16 cellular contexts compared by ENCODE assay signal in genomic region chr16:23348579-23349469, GRCh38. TPM values are rescaled to one million over a fixed set of nuclear protein-coding genes. Genes with fewer than 3 reads are reported as not detected.
A peak's percentile ranks its signal among the peaks of the same experiment; 100 is the strongest.
DNase-seq lines count a peak whose midpoint lies in the region; ATAC-seq and TF ChIP-seq lines count a peak whose summit lies in the region.
"Had no signal": no experiment of that assay in that cellular context is flagged by ENCODE, and none has a peak within 500 bp of the region (broad histone marks: within the 10 kb centered on the region; RNA-seq: fewer than 3 reads in every experiment).

No MANE protein-coding gene starts in this region.

- H3K27ac Mint-ChIP-seq in endodermal cell = no peak overlapping the region
- no peak overlapping the region for H3K27ac Mint-ChIP-seq in osteocyte (ENCODE audit: unreplicated experiment)
- H3K27ac Mint-ChIP-seq: activated naive CD8-positive, alpha-beta T cell treated with anti-CD3 and anti-CD28 coated beads, Interleukin-2, amount 50 U/mL, for 24 hours; activated T-cell treated with anti-CD3 and anti-CD28 coated beads, Interleukin-2, amount 50 U/mL, for 24 hours; T-cell had no signal

- H3K36me3 Mint-ChIP-seq in endodermal cell (ENCODE audit: low read depth) = no peaks in the 10 kb centered on the region
- H3K36me3 Mint-ChIP-seq in osteocyte (ENCODE audit: unreplicated experiment) = no peaks in the 10 kb centered on the region
- H3K36me3 Mint-ChIP-seq: T-cell had no signal

- no peak overlapping the region for H3K4me3 ChIP-seq in endodermal cell (ENCODE audit: low read length)
- H3K4me3 ChIP-seq: esophagus squamous epithelium had no signal

- H3K27me3 Mint-ChIP-seq in endodermal cell (ENCODE audit: insufficient read depth) (peaks cover 11% of the 10 kb centered on the region), osteocyte (ENCODE audit: unreplicated experiment) (peaks cover 3% of the 10 kb centered on the region)

- DNase-seq in NCI-H82 (lab: John Stamatoyannopoulos, UW) (peak; percentile 45), NCI-H82 treated with DMSO at 0.1 percent for 48 hours (lab: John Stamatoyannopoulos, UW; ENCODE audit: unreplicated experiment) (no peak), endodermal cell (peak; percentile 83), osteocyte (ENCODE audit: extremely low spot score, unreplicated experiment) (no peak), SW480 (ENCODE audit: low spot score) (no peak), DMS153 treated with DMSO at 0.1 percent for 48 hours (lab: John Stamatoyannopoulos, UW; ENCODE audit: unreplicated experiment) (no peak)
- DNase-seq: activated CD4-positive, CD25-positive, alpha-beta regulatory T cell treated with anti-CD3 and anti-CD28 coated beads, Interleukin-2, amount 50 U/mL, for 72 hours; activated naive CD8-positive, alpha-beta T cell treated with anti-CD3 and anti-CD28 coated beads, Interleukin-2, amount 50 U/mL, for 24 hours; activated T-cell treated with anti-CD3 and anti-CD28 coated beads, Interleukin-2, amount 50 U/mL, for 24 hours; esophagus squamous epithelium; mesenchymal stem cell; NCI-H446 treated with DMSO at 0.1 percent for 48 hours; nucleus accumbens; T-cell had no signal

- no peaks in the 10 kb centered on the region for H3K9me3 Mint-ChIP-seq in endodermal cell
- H3K9me3 Mint-ChIP-seq in osteocyte (ENCODE audit: unreplicated experiment) = no peaks in the 10 kb centered on the region
- H3K9me3 Mint-ChIP-seq: activated naive CD8-positive, alpha-beta T cell treated with anti-CD3 and anti-CD28 coated beads, Interleukin-2, amount 50 U/mL, for 24 hours; activated T-cell treated with anti-CD3 and anti-CD28 coated beads, Interleukin-2, amount 50 U/mL, for 24 hours had no signal

- no peaks in the 10 kb centered on the region for H3K9me3 ChIP-seq in endodermal cell (ENCODE audit: control insufficient read depth, low read length)
- H3K9me3 ChIP-seq: esophagus squamous epithelium had no signal

- 71 to 76% methylated on average over 12 to 17 of the region's 18 CpGs for WGBS in endodermal cell (ENCODE audit: insufficient coverage in 1 of 2, insufficient read length in 1 of 2), 2 experiments

- H3K27ac ChIP-seq in endodermal cell (ENCODE audit: low read depth, low read length) = no peak overlapping the region
- H3K27ac ChIP-seq: esophagus squamous epithelium had no signal

- H3K4me3 Mint-ChIP-seq in endodermal cell (no peak overlapping the region), osteocyte (ENCODE audit: unreplicated experiment) (no peak overlapping the region)
- H3K4me3 Mint-ChIP-seq: activated naive CD8-positive, alpha-beta T cell treated with anti-CD3 and anti-CD28 coated beads, Interleukin-2, amount 50 U/mL, for 24 hours; activated T-cell treated with anti-CD3 and anti-CD28 coated beads, Interleukin-2, amount 50 U/mL, for 24 hours; T-cell had no signal

- H3K27me3 ChIP-seq in endodermal cell (ENCODE audit: control insufficient read depth, insufficient read depth, low read length, poor library complexity, severe bottlenecking) = no peaks in the 10 kb centered on the region
- H3K27me3 ChIP-seq: esophagus squamous epithelium had no signal

- H3K36me3 ChIP-seq in endodermal cell (ENCODE audit: control insufficient read depth, insufficient read depth, low read length) = no peaks in the 10 kb centered on the region

- TF ChIP-seq CTCF in endodermal cell (conservative IDR thresholded peaks at IDR 0.05) (peak; percentile 68), osteocyte (IDR thresholded peaks at IDR 0.05) (peak; percentile 13)

- no peaks in the 10 kb centered on the region for H3K4me1 ChIP-seq in endodermal cell (ENCODE audit: control insufficient read depth, insufficient read depth, low read length)
- H3K4me1 ChIP-seq: esophagus squamous epithelium had no signal

- TF ChIP-seq RAD21 in Ishikawa (IDR thresholded peaks at IDR 0.05; ENCODE audit: low read depth) = peak; percentile 21; the same call in 1 of the 2 replicates

- no peak for TF ChIP-seq EP300 in Ishikawa (IDR thresholded peaks at IDR 0.05; ENCODE audit: borderline replicate concordance)

- H3K4me1 Mint-ChIP-seq in endodermal cell (peaks cover 6% of the 10 kb centered on the region), osteocyte (ENCODE audit: unreplicated experiment) (no peaks in the 10 kb centered on the region)
- H3K4me1 Mint-ChIP-seq: activated naive CD8-positive, alpha-beta T cell treated with anti-CD3 and anti-CD28 coated beads, Interleukin-2, amount 50 U/mL, for 24 hours; T-cell had no signal

- no peak for ATAC-seq in HG03045 (IDR thresholded peaks at IDR 0.05; ENCODE audit: unreplicated experiment)
- ATAC-seq: activated naive CD8-positive, alpha-beta T cell treated with anti-CD3 and anti-CD28 coated beads, Interleukin-2, amount 50 U/mL, for 24 hours; T-cell had no signal

- no peak overlapping the region for H3K9ac ChIP-seq in endodermal cell (ENCODE audit: extremely low read depth, low read length, poor library complexity, severe bottlenecking)

TF ChIP-seq in Ishikawa, 13 proteins besides CTCF, POLR2A, EP300 and RAD21:
- TF ChIP-seq FOXM1 (IDR thresholded peaks at IDR 0.05; ENCODE audit: borderline replicate concordance, low read depth) = no peak
- no peak for TF ChIP-seq TAF1 (IDR thresholded peaks at IDR 0.05; ENCODE audit: low read depth)
- TF ChIP-seq TEAD4 (IDR thresholded peaks at IDR 0.05) = no peak
- no peak for TF ChIP-seq NFIC (IDR thresholded peaks at IDR 0.05)
- TF ChIP-seq CREB1 (IDR thresholded peaks at IDR 0.05; ENCODE audit: low read depth) = no peak
- no peak for TF ChIP-seq YY1 (IDR thresholded peaks at IDR 0.05; ENCODE audit: low read depth)
- no peak for TF ChIP-seq EGR1 (IDR thresholded peaks at IDR 0.05)
- TF ChIP-seq, protein P1, sequence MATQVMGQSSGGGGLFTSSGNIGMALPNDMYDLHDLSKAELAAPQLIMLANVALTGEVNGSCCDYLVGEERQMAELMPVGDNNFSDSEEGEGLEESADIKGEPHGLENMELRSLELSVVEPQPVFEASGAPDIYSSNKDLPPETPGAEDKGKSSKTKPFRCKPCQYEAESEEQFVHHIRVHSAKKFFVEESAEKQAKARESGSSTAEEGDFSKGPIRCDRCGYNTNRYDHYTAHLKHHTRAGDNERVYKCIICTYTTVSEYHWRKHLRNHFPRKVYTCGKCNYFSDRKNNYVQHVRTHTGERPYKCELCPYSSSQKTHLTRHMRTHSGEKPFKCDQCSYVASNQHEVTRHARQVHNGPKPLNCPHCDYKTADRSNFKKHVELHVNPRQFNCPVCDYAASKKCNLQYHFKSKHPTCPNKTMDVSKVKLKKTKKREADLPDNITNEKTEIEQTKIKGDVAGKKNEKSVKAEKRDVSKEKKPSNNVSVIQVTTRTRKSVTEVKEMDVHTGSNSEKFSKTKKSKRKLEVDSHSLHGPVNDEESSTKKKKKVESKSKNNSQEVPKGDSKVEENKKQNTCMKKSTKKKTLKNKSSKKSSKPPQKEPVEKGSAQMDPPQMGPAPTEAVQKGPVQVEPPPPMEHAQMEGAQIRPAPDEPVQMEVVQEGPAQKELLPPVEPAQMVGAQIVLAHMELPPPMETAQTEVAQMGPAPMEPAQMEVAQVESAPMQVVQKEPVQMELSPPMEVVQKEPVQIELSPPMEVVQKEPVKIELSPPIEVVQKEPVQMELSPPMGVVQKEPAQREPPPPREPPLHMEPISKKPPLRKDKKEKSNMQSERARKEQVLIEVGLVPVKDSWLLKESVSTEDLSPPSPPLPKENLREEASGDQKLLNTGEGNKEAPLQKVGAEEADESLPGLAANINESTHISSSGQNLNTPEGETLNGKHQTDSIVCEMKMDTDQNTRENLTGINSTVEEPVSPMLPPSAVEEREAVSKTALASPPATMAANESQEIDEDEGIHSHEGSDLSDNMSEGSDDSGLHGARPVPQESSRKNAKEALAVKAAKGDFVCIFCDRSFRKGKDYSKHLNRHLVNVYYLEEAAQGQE (IDR thresholded peaks at IDR 0.05; ENCODE audit: low read depth) = no peak
- no peak for TF ChIP-seq CEBPB (IDR thresholded peaks at IDR 0.05)
- TF ChIP-seq TCF12 (IDR thresholded peaks at IDR 0.05; ENCODE audit: low read depth) = no peak
- TF ChIP-seq, protein P2, sequence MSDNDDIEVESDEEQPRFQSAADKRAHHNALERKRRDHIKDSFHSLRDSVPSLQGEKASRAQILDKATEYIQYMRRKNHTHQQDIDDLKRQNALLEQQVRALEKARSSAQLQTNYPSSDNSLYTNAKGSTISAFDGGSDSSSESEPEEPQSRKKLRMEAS (IDR thresholded peaks at IDR 0.05) = no peak
- TF ChIP-seq ZBTB7A (IDR thresholded peaks at IDR 0.05; ENCODE audit: low read depth) = no peak
- TF ChIP-seq USF1 (IDR thresholded peaks at IDR 0.05) = no peak

RNA-seq across cellular contexts. Expression of gene SCNN1B, which starts 46.7 kb away (rescaled TPM):
- total RNA-seq in endodermal cell (not detected), osteocyte (not detected in 2 replicates)
- polyA plus RNA-seq in endodermal cell (2013, experiment 1 of 2) = not detected
- 0.58 TPM for polyA plus RNA-seq in endodermal cell (2013, experiment 2 of 2)
- total RNA-seq: T-cell had no signal

Comparison
In these comparisons a context has a peak if more than half of its experiments do, and no peak if none do; other contexts are left out.
1. DNase-seq: peak in NCI-H82 (single experiment) and endodermal cell (single experiment); none in NCI-H82 treated with DMSO at 0.1 percent for 48 hours (single experiment), osteocyte (single experiment), SW480 (single experiment) and DMS153 treated with DMSO at 0.1 percent for 48 hours (single experiment).